Comparison of ENCODE assay signal across 25 cellular contexts in the genomic region with DNA sequence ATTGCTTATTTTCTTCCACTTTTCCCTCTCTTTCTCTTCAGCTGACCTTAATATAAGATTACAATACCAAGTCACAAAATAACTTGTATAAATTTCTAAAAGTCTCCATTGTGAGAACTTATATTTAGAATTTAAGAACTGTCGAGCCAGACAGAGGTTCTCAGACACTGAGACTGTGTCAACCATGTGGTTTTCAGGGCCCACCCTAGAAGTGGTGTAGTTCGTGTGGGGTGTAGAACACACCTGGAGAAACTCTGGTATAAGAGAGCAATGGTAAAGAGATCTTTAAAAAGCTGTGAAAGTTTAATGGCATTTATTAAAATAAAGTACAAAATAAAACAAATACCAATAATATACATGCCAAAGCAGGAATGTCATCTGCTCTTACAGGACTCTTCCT. TPM values are rescaled to one million over a fixed set of nuclear protein-coding genes. Genes with fewer than 3 reads are reported as not detected.
DNase-seq lines count a peak whose midpoint lies in the region; TF ChIP-seq lines count a peak whose summit lies in the region.
"Had no signal": no experiment of that assay in that cellular context is flagged by ENCODE, and none has a peak within 500 bp of the region (broad histone marks: within the 10 kb centered on the region; RNA-seq: fewer than 3 reads in every experiment).

No MANE protein-coding gene starts in this region.

- no peaks in the 10 kb centered on the region for H3K27me3 ChIP-seq in A673 (replicated peaks; ENCODE audit: insufficient read depth, low read depth, low read length, poor library complexity)
- H3K27me3 ChIP-seq in KMS-11 (ENCODE audit: insufficient read depth, low read depth): no peaks in the 10 kb centered on the region
- no peaks in the 10 kb centered on the region for H3K27me3 ChIP-seq in smooth muscle cell (ENCODE audit: low read depth)
- H3K27me3 ChIP-seq in neuronal stem cell (ENCODE audit: control insufficient read depth in 3 of 3, insufficient read depth in 3 of 3, low read depth in 1 of 3, low read length in 3 of 3): no peaks in the 10 kb centered on the region
- H3K27me3 ChIP-seq in trophoblast cell (ENCODE audit: insufficient read depth, low read length): no peaks in the 10 kb centered on the region
- H3K27me3 ChIP-seq in WERI-Rb-1 (ENCODE audit: insufficient read depth, low read depth, severe bottlenecking): no peaks in the 10 kb centered on the region
- H3K27me3 ChIP-seq: gastrocnemius medialis, SJCRH30, uterus had no signal

- CTCF ChIA-PET in A673 (lab: Charles Lee): no interaction called here

- H2BK5ac ChIP-seq in neuronal stem cell (ENCODE audit: low read length): no peak overlapping the region
- no peak overlapping the region for H2BK5ac ChIP-seq in trophoblast cell (ENCODE audit: low read depth, low read length, poor library complexity)

- H3K4me2 ChIP-seq in KMS-11 (peak overlapping the region; percentile 98), smooth muscle cell (no peak overlapping the region), neuronal stem cell (ENCODE audit: insufficient read depth, low read length, poor library complexity, severe bottlenecking) (no peak overlapping the region), trophoblast cell (ENCODE audit: low read length) (no peak overlapping the region)

- H3K18ac ChIP-seq in neuronal stem cell (ENCODE audit: low read length) (no peak overlapping the region), trophoblast cell (ENCODE audit: low read length) (no peak overlapping the region)

- no peak overlapping the region for H3K9ac ChIP-seq in KMS-11
- no peak overlapping the region for H3K9ac ChIP-seq in smooth muscle cell (ENCODE audit: low read depth)
- no peak overlapping the region for H3K9ac ChIP-seq in neuronal stem cell (ENCODE audit: low read depth, low read length, poor library complexity)
- H3K9ac ChIP-seq in trophoblast cell (ENCODE audit: low read length): no peak overlapping the region

- no peak overlapping the region for H2BK120ac ChIP-seq in neuronal stem cell (ENCODE audit: low read depth, low read length)
- H2BK120ac ChIP-seq in trophoblast cell (ENCODE audit: insufficient read depth, low read length, poor library complexity): no peak overlapping the region

- POLR2A ChIA-PET in A673 (lab: Charles Lee; ENCODE audit: low non-redundant PET): interaction anchor here (0.6 kb wide), 1 partner anchor 272 kb away, joined by 5 read pairs; no protein-coding TSS in a partner anchor

- H2BK12ac ChIP-seq in neuronal stem cell (ENCODE audit: low read length) (no peak overlapping the region), trophoblast cell (ENCODE audit: low read length) (no peak overlapping the region)

- 93% methylated on average over 2 of the region's 2 CpGs for WGBS in smooth muscle cell (ENCODE audit: low lambda C conversion rate)
- WGBS in neuronal stem cell (ENCODE audit: extremely low coverage in 2 of 2, insufficient read length in 2 of 2, insufficient replicate concordance in 1 of 2), 2 donors: no CpG with 5 or more reads among the region's 2 CpGs
- WGBS in trophoblast cell (ENCODE audit: extremely low coverage, insufficient coverage, insufficient read length): no CpG with 5 or more reads among the region's 2 CpGs

- no peak overlapping the region for H2BK15ac ChIP-seq in neuronal stem cell (ENCODE audit: low read length)

- H4K91ac ChIP-seq in neuronal stem cell (ENCODE audit: low read depth, low read length, poor library complexity) (no peak overlapping the region), trophoblast cell (ENCODE audit: low read depth, low read length) (no peak overlapping the region)

- H3K79me2 ChIP-seq in KMS-11 (ENCODE audit: insufficient read depth, low read depth): peaks cover 96% of the 10 kb centered on the region
- peaks cover 67% of the 10 kb centered on the region for H3K79me2 ChIP-seq in smooth muscle cell (ENCODE audit: low read depth)
- H3K79me2 ChIP-seq in trophoblast cell (ENCODE audit: control insufficient read depth, insufficient read depth, low read length, poor library complexity): no peaks in the 10 kb centered on the region

- H3K23ac ChIP-seq in neuronal stem cell (ENCODE audit: low read depth, low read length, poor library complexity) (no peak overlapping the region), trophoblast cell (ENCODE audit: low read length) (no peak overlapping the region)

- H3K4me1 ChIP-seq in A673 (ENCODE audit: insufficient read depth, low read length, poor library complexity, severe bottlenecking): peaks cover 55% of the 10 kb centered on the region
- H3K4me1 ChIP-seq in KMS-11 (ENCODE audit: low read depth, poor library complexity, severe bottlenecking): peaks cover 76% of the 10 kb centered on the region
- H3K4me1 ChIP-seq in smooth muscle cell (ENCODE audit: low read depth): no peaks in the 10 kb centered on the region
- no peaks in the 10 kb centered on the region for H3K4me1 ChIP-seq in neuronal stem cell (ENCODE audit: control insufficient read depth in 2 of 2, insufficient read depth in 1 of 2, low read depth in 1 of 2, low read length in 2 of 2)
- H3K4me1 ChIP-seq in trophoblast cell (ENCODE audit: control insufficient read depth in 1 of 2, insufficient read depth in 2 of 2, low read length in 2 of 2): peaks cover 2% of the 10 kb centered on the region in 2 experiments
- H3K4me1 ChIP-seq: prostate gland, SJCRH30 had no signal

- no peaks in the 10 kb centered on the region for H3K79me1 ChIP-seq in neuronal stem cell (ENCODE audit: low read depth, low read length)
- peaks cover 2% of the 10 kb centered on the region for H3K79me1 ChIP-seq in trophoblast cell (ENCODE audit: low read length)

- BruUV-seq in A673 (replicated peaks; lab: Mats Ljungman, UMichigan): no TSS peak

- intact Hi-C loops in A673 (cut with micrococcal nuclease; ENCODE audit: unreplicated experiment): no loop called here

- H3K36me3 ChIP-seq in A673 (ENCODE audit: insufficient read depth, low read length, poor library complexity, severe bottlenecking) (peaks cover 97% of the 10 kb centered on the region), KMS-11 (ENCODE audit: insufficient read depth) (no peaks in the 10 kb centered on the region), smooth muscle cell (ENCODE audit: low read depth) (peaks cover 20% of the 10 kb centered on the region), neuronal stem cell (replicated peaks in 1 of 2; ENCODE audit: control insufficient read depth in 2 of 2, insufficient read depth in 2 of 2, low read length in 2 of 2) (no peaks in the 10 kb centered on the region), trophoblast cell (ENCODE audit: control insufficient read depth in 1 of 2, insufficient read depth in 2 of 2, low read length in 2 of 2) (no peaks in the 10 kb centered on the region), WERI-Rb-1 (peaks cover 10% of the 10 kb centered on the region)
- H3K36me3 ChIP-seq: prostate gland, SJCRH30, uterus had no signal

- H3K14ac ChIP-seq in neuronal stem cell (ENCODE audit: low read length) (no peak overlapping the region), trophoblast cell (ENCODE audit: low read length) (no peak overlapping the region)

- H2AFZ ChIP-seq in KMS-11 (ENCODE audit: low read depth) (no peak overlapping the region), smooth muscle cell (ENCODE audit: low read depth) (no peak overlapping the region), neuronal stem cell (ENCODE audit: low read length) (no peak overlapping the region), trophoblast cell (ENCODE audit: insufficient read depth, low read length, poor library complexity) (no peak overlapping the region)

- H4K8ac ChIP-seq in neuronal stem cell (ENCODE audit: low read depth, low read length) (no peak overlapping the region), trophoblast cell (ENCODE audit: low read depth, low read length) (no peak overlapping the region)

- H4K20me1 ChIP-seq in KMS-11 (ENCODE audit: insufficient read depth) (no peaks in the 10 kb centered on the region), smooth muscle cell (ENCODE audit: low read depth) (peaks cover 83% of the 10 kb centered on the region)

- H3K9me3 ChIP-seq in A673 (ENCODE audit: low read depth, low read length, poor library complexity, severe bottlenecking): no peaks in the 10 kb centered on the region
- no peaks in the 10 kb centered on the region for H3K9me3 ChIP-seq in smooth muscle cell (replicated peaks; ENCODE audit: low read depth)
- no peaks in the 10 kb centered on the region for H3K9me3 ChIP-seq in neuronal stem cell (replicated peaks in 1 of 2; ENCODE audit: control insufficient read depth in 2 of 2, insufficient read depth in 1 of 2, low read depth in 1 of 2, low read length in 2 of 2)
- H3K9me3 ChIP-seq in trophoblast cell (ENCODE audit: insufficient read depth, low read depth, low read length): no peaks in the 10 kb centered on the region
- no peaks in the 10 kb centered on the region for H3K9me3 ChIP-seq in WERI-Rb-1 (ENCODE audit: severe bottlenecking)
- H3K9me3 ChIP-seq: gastrocnemius medialis, prostate gland, SJCRH30, uterus had no signal

- TF ChIP-seq CTCF in A673 (conservative IDR thresholded peaks at IDR 0.05; ENCODE audit: low read depth, low read length) (no peak), KMS-11 (conservative IDR thresholded peaks at IDR 0.05; ENCODE audit: low read depth, low read length) (no peak), smooth muscle cell (IDR thresholded peaks at IDR 0.05; ENCODE audit: borderline replicate concordance, insufficient read depth, poor library complexity, severe bottlenecking) (no peak), WERI-Rb-1 (IDR thresholded peaks at IDR 0.05; ENCODE audit: low read depth, low read length) (no peak)

- no peak overlapping the region for H3K4ac ChIP-seq in neuronal stem cell (ENCODE audit: low read length)
- H3K4ac ChIP-seq in trophoblast cell (ENCODE audit: low read depth, low read length): no peak overlapping the region

- DNase-seq in A673 (ENCODE audit: low spot score): no peak
- DNase-seq in smooth muscle cell (lab: John Stamatoyannopoulos, UW; ENCODE audit: unreplicated experiment): no peak
- no peak for DNase-seq in glomerular visceral epithelial cell (ENCODE audit: extremely low spot score)
- DNase-seq in neuronal stem cell (ENCODE audit: low spot score): no peak
- no peak for DNase-seq in trophoblast cell
- no peak for DNase-seq in WERI-Rb-1
- DNase-seq: activated naive CD4-positive, alpha-beta T cell treated with Interleukin-2 at 50 U/mL for 16 hours; amygdala; CD8-positive, alpha-beta T cell; DND-41; effector CD4-positive, alpha-beta T cell; gastrocnemius medialis; GOT3; left cardiac atrium; NCI-H2029; NCI-H226; nephron progenitor cell; SJCRH30; stimulated activated CD4-positive, alpha-beta T cell treated with anti-CD3 and anti-CD28 coated beads, Interleukin-2, amount 100 ng/mL, for 24 hours; stimulated activated naive CD8-positive, alpha-beta T cell treated with anti-CD3 and anti-CD28 coated beads, Interleukin-15, amount 100 ng/mL, for 72 hours; uterus had no signal

- H2AK5ac ChIP-seq in neuronal stem cell (ENCODE audit: low read depth, low read length) (no peak overlapping the region), trophoblast cell (ENCODE audit: low read length) (no peak overlapping the region)

- H3F3A ChIP-seq in smooth muscle cell (ENCODE audit: low read depth): no peaks in the 10 kb centered on the region

- H3K4me3 ChIP-seq in A673 (ENCODE audit: low read depth, low read length, poor library complexity, severe bottlenecking): no peak overlapping the region
- H3K4me3 ChIP-seq in KMS-11 (IDR thresholded peaks at IDR 0.05; ENCODE audit: insufficient read depth, low read depth, low read length): no peak overlapping the region
- no peak overlapping the region for H3K4me3 ChIP-seq in smooth muscle cell
- H3K4me3 ChIP-seq in neuronal stem cell (ENCODE audit: low read length in 2 of 2): no peak overlapping the region
- no peak overlapping the region for H3K4me3 ChIP-seq in trophoblast cell (ENCODE audit: low read depth, low read length)
- no peak overlapping the region for H3K4me3 ChIP-seq in WERI-Rb-1 (ENCODE audit: low read depth, low read length)
- H3K4me3 ChIP-seq: gastrocnemius medialis, prostate gland, SJCRH30, uterus had no signal

- no peak overlapping the region for H4K12ac ChIP-seq in trophoblast cell (ENCODE audit: low read depth, low read length)

- H3K27ac ChIP-seq in A673 (ENCODE audit: low read depth, low read length, poor library complexity, severe bottlenecking) (peak overlapping the region; percentile 49), KMS-11 (peak overlapping the region; percentile 13; the same call in 1 of the 2 replicates), cingulate gyrus (ENCODE audit: low read depth, low read length) (peak overlapping the region; percentile 70), smooth muscle cell (ENCODE audit: low read depth) (peak overlapping the region; percentile 19), neuronal stem cell (replicated peaks; ENCODE audit: low read length) (no peak overlapping the region), trophoblast cell (ENCODE audit: low read depth, low read length) (no peak overlapping the region), WERI-Rb-1 (no peak overlapping the region)
- H3K27ac ChIP-seq: prostate gland, SJCRH30, VCaP had no signal

RNA-seq across cellular contexts. Expression of gene CPEB2, which starts 19.7 kb away (rescaled TPM):
- total RNA-seq in A673 (2021): 75.5 and 80.1 TPM in 2 replicates
- total RNA-seq in smooth muscle cell: 30.9 and 35.4 TPM in 2 replicates
- 5.8 and 7.6 TPM in 2 replicates for polyA plus RNA-seq in smooth muscle cell
- 0.70 TPM for polyA plus RNA-seq in neuronal stem cell (2013, experiment 1 of 2)
- 0.73 TPM for polyA plus RNA-seq in neuronal stem cell (2013, experiment 2 of 2)
- polyA plus RNA-seq in trophoblast cell (2013): 9.1 and 9.6 TPM in 2 replicates

Comparison
In these comparisons a context has a peak if more than half of its experiments do, and no peak if none do; other contexts are left out.
1. H3K27ac ChIP-seq: peak in A673 (single experiment), KMS-11 (single experiment), cingulate gyrus (single experiment) and smooth muscle cell (single experiment); none in neuronal stem cell (single experiment), trophoblast cell (single experiment) and WERI-Rb-1 (single experiment).